1 cellular context compared by ENCODE assay signal in genomic region chr19:34205324-34205723, GRCh38.
TF ChIP-seq lines count a peak whose summit lies in the region.

No MANE protein-coding gene starts in this region.

TF ChIP-seq in HEK293, 187 proteins besides CTCF, POLR2A, EP300 and RAD21:
- TF ChIP-seq ZNF600 (tag by site-specific recombination; IDR thresholded peaks at IDR 0.05) (0 out of 2 replicates have a peak, but pooled peaks have one; percentile 25), BCL11B (tag by site-specific recombination; IDR thresholded peaks at IDR 0.05; ENCODE audit: low read depth) (0 out of 2 replicates have a peak, but pooled peaks have one; percentile 13), ZFP3 (tag by site-specific recombination; IDR thresholded peaks at IDR 0.05; ENCODE audit: low read depth) (peak; percentile 69)
- TF ChIP-seq, protein P1, sequence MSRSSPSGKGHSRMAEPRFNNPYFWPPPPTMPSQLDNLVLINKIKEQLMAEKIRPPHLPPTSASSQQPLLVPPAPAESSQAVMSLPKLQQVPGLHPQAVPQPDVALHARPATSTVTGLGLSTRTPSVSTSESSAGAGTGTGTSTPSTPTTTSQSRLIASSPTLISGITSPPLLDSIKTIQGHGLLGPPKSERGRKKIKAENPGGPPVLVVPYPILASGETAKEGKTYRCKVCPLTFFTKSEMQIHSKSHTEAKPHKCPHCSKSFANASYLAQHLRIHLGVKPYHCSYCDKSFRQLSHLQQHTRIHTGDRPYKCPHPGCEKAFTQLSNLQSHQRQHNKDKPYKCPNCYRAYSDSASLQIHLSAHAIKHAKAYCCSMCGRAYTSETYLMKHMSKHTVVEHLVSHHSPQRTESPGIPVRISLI (tag by site-specific recombination; IDR thresholded peaks at IDR 0.05) = peak; percentile 95
